Comparison of ENCODE assay signal across 20 cellular contexts in genomic region chrX:40950546-40950945, GRCh38.
"Had no signal": no experiment of that assay in that cellular context is flagged by ENCODE, and none has a peak within 500 bp of the region (broad histone marks: within the 10 kb centered on the region; RNA-seq: fewer than 3 reads in every experiment).

No MANE protein-coding gene starts in this region.

- ATAC-seq: effector memory CD8-positive, alpha-beta T cell; left colon; left ventricle myocardium superior; pancreas; right cardiac atrium had no signal

- H3K9me3 Mint-ChIP-seq: dendritic cell treated with granulocyte-macrophage colony-stimulating factor and Interleukin-4, amounts not matched to agents 40 ng/mL and 50 ng/mL, for 4 days; effector memory CD8-positive, alpha-beta T cell had no signal

- H3K4me1 ChIP-seq: esophagus squamous epithelium, pancreas, thyroid gland had no signal

- DNase-seq: effector memory CD8-positive, alpha-beta T cell; esophagus squamous epithelium; foreskin fibroblast; left colon; left ventricle myocardium superior; mesenchymal stem cell; naive B cell; occipital lobe; pancreas; right cardiac atrium; small intestine; stimulated activated CD4-positive, alpha-beta T cell treated with anti-CD3 and anti-CD28 coated beads, Interleukin-12 subunit alpha, Interleukin-12 subunit beta, amount 100 ng/mL, for 4 hours; stimulated activated naive CD4-positive, alpha-beta T cell treated with Interleukin-2 at 50 U/mL for 16 hours; thyroid gland had no signal

- H3K4me3 Mint-ChIP-seq: dendritic cell treated with granulocyte-macrophage colony-stimulating factor and Interleukin-4, amounts not matched to agents 40 ng/mL and 50 ng/mL, for 4 days; effector memory CD8-positive, alpha-beta T cell; nephron; type B pancreatic cell had no signal

- H3K36me3 Mint-ChIP-seq: naive B cell, type B pancreatic cell had no signal

- H3K27me3 ChIP-seq: esophagus squamous epithelium, hepatocyte, thyroid gland had no signal

- H3K36me3 ChIP-seq: esophagus squamous epithelium, pancreas, thyroid gland had no signal

- H3K27ac Mint-ChIP-seq: nephron, progenitor cell of endocrine pancreas, type B pancreatic cell had no signal

- H3K4me3 ChIP-seq: esophagus squamous epithelium, hepatocyte, lung, pancreas, thyroid gland had no signal

- H3K27me3 Mint-ChIP-seq: dendritic cell treated with granulocyte-macrophage colony-stimulating factor and Interleukin-4, amounts not matched to agents 40 ng/mL and 50 ng/mL, for 4 days; effector memory CD8-positive, alpha-beta T cell; naive B cell; progenitor cell of endocrine pancreas; type B pancreatic cell had no signal

- H3K9me3 ChIP-seq: pancreas, thyroid gland had no signal
